In genomic region chr1:8137406-8138244, GRCh38 we compare ENCODE assay signal across 9 cellular contexts.
DNase-seq lines count a peak whose midpoint lies in the region; ATAC-seq, FAIRE-seq and TF ChIP-seq lines count a peak whose summit lies in the region.
"Had no signal": no experiment of that assay in that cellular context is flagged by ENCODE, and none has a peak within 500 bp of the region (broad histone marks: within the 10 kb centered on the region; RNA-seq: fewer than 3 reads in every experiment).

No MANE protein-coding gene starts in this region.

- DNase-seq in HTR-8/SVneo (ENCODE audit: insufficient read length, low spot score) = peak; percentile 69
- peak; percentile 98 for DNase-seq in choroid plexus epithelial cell (ENCODE audit: low read depth)
- peak; percentile 56 for DNase-seq in medulla oblongata (ENCODE audit: extremely low spot score)
- DNase-seq in type B pancreatic cell (ENCODE audit: extremely low spot score, unreplicated experiment) = no peak
- DNase-seq in activated CD4-positive, alpha-beta T cell treated with anti-CD3 and anti-CD28 coated beads, Interleukin-2, amount 50 U/mL, for 4 hours = no peak
- DNase-seq in occipital lobe (lab: John Stamatoyannopoulos, UW) = no peak
- DNase-seq in activated CD4-positive, alpha-beta memory T cell treated with anti-CD3 and anti-CD28 coated beads for 36 hours = no peak
- DNase-seq: stimulated activated CD4-positive, alpha-beta T cell treated with anti-CD3 and anti-CD28 coated beads, Interleukin-4, amount 100 ng/mL, for 4 hours had no signal

- POLR2A ChIA-PET in activated CD4-positive, alpha-beta memory T cell treated with anti-CD3 and anti-CD28 coated beads for 36 hours (lab: Charles Lee) = no interaction called here

- intact Hi-C loops in activated CD4-positive, alpha-beta memory T cell treated with anti-CD3 and anti-CD28 coated beads for 36 hours (cut with micrococcal nuclease) = no loop called here

- no peak for FAIRE-seq in HTR-8/SVneo (lab: Jason Lieb, UNC)

- no peak for TF ChIP-seq CTCF in choroid plexus epithelial cell (conservative IDR thresholded peaks at IDR 0.05; ENCODE audit: low read depth, low read length)
- no peak for TF ChIP-seq CTCF in type B pancreatic cell (conservative IDR thresholded peaks at IDR 0.05)

- H3K4me3 ChIP-seq in choroid plexus epithelial cell (ENCODE audit: low read depth, low read length) = peak overlapping the region; percentile 28

- peak overlapping the region; percentile 47 for H3K4me3 Mint-ChIP-seq in type B pancreatic cell
- H3K4me3 Mint-ChIP-seq in activated CD4-positive, alpha-beta memory T cell treated with anti-CD3 and anti-CD28 coated beads for 36 hours = no peak overlapping the region

- CTCF ChIA-PET in activated CD4-positive, alpha-beta memory T cell treated with anti-CD3 and anti-CD28 coated beads for 36 hours (lab: Charles Lee) = no interaction called here

- H3K36me3 Mint-ChIP-seq in type B pancreatic cell = no peaks in the 10 kb centered on the region
- no peaks in the 10 kb centered on the region for H3K36me3 Mint-ChIP-seq in activated CD4-positive, alpha-beta memory T cell treated with anti-CD3 and anti-CD28 coated beads for 36 hours

- no peaks in the 10 kb centered on the region for H3K27me3 Mint-ChIP-seq in type B pancreatic cell
- H3K27me3 Mint-ChIP-seq in activated CD4-positive, alpha-beta memory T cell treated with anti-CD3 and anti-CD28 coated beads for 36 hours = peaks cover 9% of the 10 kb centered on the region

- H3K9me3 Mint-ChIP-seq in type B pancreatic cell = no peaks in the 10 kb centered on the region
- no peaks in the 10 kb centered on the region for H3K9me3 Mint-ChIP-seq in activated CD4-positive, alpha-beta memory T cell treated with anti-CD3 and anti-CD28 coated beads for 36 hours

- peaks cover 28% of the 10 kb centered on the region for H3K4me1 Mint-ChIP-seq in type B pancreatic cell (ENCODE audit: unreplicated experiment)
- no peaks in the 10 kb centered on the region for H3K4me1 Mint-ChIP-seq in activated CD4-positive, alpha-beta memory T cell treated with anti-CD3 and anti-CD28 coated beads for 36 hours (ENCODE audit: low read depth)

- peak overlapping the region; percentile 69 for H3K27ac Mint-ChIP-seq in type B pancreatic cell
- no peak overlapping the region for H3K27ac Mint-ChIP-seq in activated CD4-positive, alpha-beta memory T cell treated with anti-CD3 and anti-CD28 coated beads for 36 hours

- no peak for ATAC-seq in GM21619 (IDR thresholded peaks at IDR 0.05; ENCODE audit: unreplicated experiment)

Comparison
In these comparisons a context has a peak if more than half of its experiments do, and no peak if none do; other contexts are left out.
1. DNase-seq: peak in HTR-8/SVneo (single experiment), choroid plexus epithelial cell (single experiment) and medulla oblongata (single experiment); none in type B pancreatic cell (single experiment), activated CD4-positive, alpha-beta T cell treated with anti-CD3 and anti-CD28 coated beads, Interleukin-2, amount 50 U/mL, for 4 hours (0 of 2), occipital lobe (single experiment) and activated CD4-positive, alpha-beta memory T cell treated with anti-CD3 and anti-CD28 coated beads for 36 hours (single experiment).